ENCODE assay signal across 10 cellular contexts in the genomic region with DNA sequence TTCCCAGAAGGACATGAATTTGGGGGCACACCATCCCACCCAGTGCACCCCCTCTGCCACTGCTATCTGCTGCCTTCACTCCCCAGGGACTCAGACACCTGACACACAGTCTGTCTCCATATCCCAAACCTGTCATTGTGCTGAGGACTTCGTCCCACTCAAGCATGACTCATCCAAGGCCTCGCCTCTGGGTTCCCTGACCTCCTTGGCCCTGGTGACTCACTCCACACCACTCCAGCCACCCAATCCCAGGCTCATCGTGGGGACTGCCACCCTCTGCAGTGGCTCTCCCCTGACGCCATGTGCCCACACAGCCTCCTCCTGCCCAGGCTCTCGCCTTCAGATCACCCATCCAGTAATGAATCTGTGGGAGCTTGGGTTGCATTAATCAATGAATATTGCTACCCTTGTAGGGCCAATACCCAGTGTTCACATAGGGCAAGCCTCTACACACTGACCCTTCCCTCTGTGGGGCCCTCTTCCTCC. TPM values are rescaled to one million over a fixed set of nuclear protein-coding genes. Genes with fewer than 3 reads are reported as not detected.
DNase-seq lines count a peak whose midpoint lies in the region; ATAC-seq, FAIRE-seq and TF ChIP-seq lines count a peak whose summit lies in the region.
"Had no signal": no experiment of that assay in that cellular context is flagged by ENCODE, and none has a peak within 500 bp of the region (broad histone marks: within the 10 kb centered on the region; RNA-seq: fewer than 3 reads in every experiment).

No MANE protein-coding gene starts in this region.

- TF ChIP-seq POLR2A in K562 (conservative IDR thresholded peaks at IDR 0.05) (no peak), GM12892 (IDR thresholded peaks at IDR 0.05; ENCODE audit: low read depth, low read length) (no peak)

- TF ChIP-seq EP300 in K562 (IDR thresholded peaks at IDR 0.05; ENCODE audit: low read length): peak; percentile 71

- intact Hi-C loops in K562 (cut with micrococcal nuclease): no loop called here

- DNase-seq in DMS53 (lab: John Stamatoyannopoulos, UW) (peak; percentile 72), HTR-8/SVneo (ENCODE audit: insufficient read length, low spot score) (peak; percentile 69), K562 (ENCODE audit: extremely low read depth in 1 of 4, low spot score in 3 of 4) (peak; percentile 92 to 95 (median 93)), myocyte (ENCODE audit: low read depth) (peak; percentile 91), GM12892 (ENCODE audit: insufficient read length) (no peak), omental fat pad (ENCODE audit: low spot score) (no peak)
- DNase-seq: amygdala, RPMI8226 had no signal

- BruUV-seq in K562 (replicated peaks; lab: Mats Ljungman, UMichigan): no TSS peak

- H3K4me3 ChIP-seq in K562: no peak overlapping the region

- H2AFZ ChIP-seq in K562 (ENCODE audit: low read depth, low read length): peak overlapping the region; percentile 72

- H3K4me2 ChIP-seq in K562 (ENCODE audit: insufficient read depth, low read length): peak overlapping the region; percentile 48; the same call in 1 of the 2 replicates

- H4K20me1 ChIP-seq in K562 (replicated peaks; ENCODE audit: control insufficient read depth, insufficient read depth, low read length): no peaks in the 10 kb centered on the region

- peaks cover 12 to 22% of the 10 kb centered on the region in 2 experiments; a peak in 4 of 5 replicates for H3K27me3 ChIP-seq in K562 (ENCODE audit: control insufficient read depth in 2 of 2, insufficient read depth in 2 of 2, low read length in 2 of 2)

- 0 out of 4 replicates have a peak, but pooled peaks of 1 of the 2 experiments have one; percentile 13 for TF ChIP-seq RAD21 in K562 (CRISPR knock-in tag; conservative IDR thresholded peaks at IDR 0.05 in 1 of 2, IDR thresholded peaks at IDR 0.05 in 1 of 2)

- H3K36me3 ChIP-seq in K562 (ENCODE audit: control insufficient read depth, insufficient read depth, low read length): no peaks in the 10 kb centered on the region; the same call in 2 of the 3 replicates

- H3K27ac ChIP-seq in K562 (ENCODE audit: extremely low read depth, low read depth, low read length): peak overlapping the region; percentile 24; the same call in 2 of the 3 replicates

- CTCF ChIA-PET in K562 (lab: Yijun Ruan, JAX; ENCODE audit: low intra/inter-chr PET ratio): no interaction called here

- peaks cover 11% of the 10 kb centered on the region for H3K9me1 ChIP-seq in K562 (ENCODE audit: control insufficient read depth, insufficient read depth, low read length)

- H3K79me2 ChIP-seq in K562 (ENCODE audit: control insufficient read depth, insufficient read depth, low read length): peaks cover 2% of the 10 kb centered on the region; the same call in 1 of the 3 replicates

- POLR2A ChIA-PET in K562 (lab: Yijun Ruan, JAX): no interaction called here

- 12% methylated on average over 5 of the region's 5 CpGs for WGBS in K562 (ENCODE audit: insufficient coverage, low coverage, missing lambda C conversion rate)

- TF ChIP-seq CTCF in K562 (IDR thresholded peaks at IDR 0.05 in 2 of 3, conservative IDR thresholded peaks at IDR 0.05 in 1 of 3; ENCODE audit: insufficient read depth in 2 of 3, low read depth in 1 of 3, low read length in 3 of 3): peak in 1 of 3 experiments; percentile 1; a peak in 1 of 6 replicates
- no peak for TF ChIP-seq CTCF in omental fat pad (IDR thresholded peaks at IDR 0.05)

- no peaks in the 10 kb centered on the region for H3K9me3 ChIP-seq in K562 (replicated peaks; ENCODE audit: control insufficient read depth, insufficient read depth, low read depth, low read length)

- ATAC-seq in K562: peak; percentile 91
- no peak for ATAC-seq in GM21528 (IDR thresholded peaks at IDR 0.05; ENCODE audit: low FRiP score, unreplicated experiment)
- no peak for ATAC-seq in GM21367 (IDR thresholded peaks at IDR 0.05; ENCODE audit: unreplicated experiment)
- no peak for ATAC-seq in omental fat pad (ENCODE audit: low FRiP score)

- FAIRE-seq in HTR-8/SVneo (lab: Jason Lieb, UNC) (peak; percentile 9), K562 (lab: Jason Lieb, UNC) (peak; percentile 98), GM12892 (lab: Jason Lieb, UNC) (no peak)

- peak overlapping the region in 1 of 2 experiments; percentile 62; a peak in 2 of 4 replicates for H3K9ac ChIP-seq in K562 (ENCODE audit: insufficient read depth in 1 of 2, low read depth in 2 of 2, low read length in 2 of 2)

- in situ Hi-C loops in K562 (cut with MboI): loop anchor here (5.0 kb wide), 1 partner anchor 84 kb away; no protein-coding TSS in a partner anchor

- peaks cover 46 to 60% of the 10 kb centered on the region in 2 experiments for H3K4me1 ChIP-seq in K562 (replicated peaks in 1 of 2; ENCODE audit: control insufficient read depth in 2 of 2, insufficient read depth in 2 of 2, low read length in 2 of 2)

TF ChIP-seq in K562, 482 proteins besides CTCF, POLR2A, EP300 and RAD21 (continues in another document):
- no peak for TF ChIP-seq TBP (optimal IDR thresholded peaks at IDR 0.05; ENCODE audit: low read depth, low read length)
- TF ChIP-seq MAFF (IDR thresholded peaks at IDR 0.05; ENCODE audit: low read length): no peak
- no peak for TF ChIP-seq HDAC3 (IDR thresholded peaks at IDR 0.05; ENCODE audit: borderline replicate concordance, partially characterized antibody)
- TF ChIP-seq TAF15 (IDR thresholded peaks at IDR 0.05; ENCODE audit: low read depth, low read length): no peak
- TF ChIP-seq ZEB2 (IDR thresholded peaks at IDR 0.05): peak; percentile 76
- TF ChIP-seq NFYB (IDR thresholded peaks at IDR 0.05; ENCODE audit: extremely low read depth, insufficient read length): no peak
- TF ChIP-seq, protein P1, sequence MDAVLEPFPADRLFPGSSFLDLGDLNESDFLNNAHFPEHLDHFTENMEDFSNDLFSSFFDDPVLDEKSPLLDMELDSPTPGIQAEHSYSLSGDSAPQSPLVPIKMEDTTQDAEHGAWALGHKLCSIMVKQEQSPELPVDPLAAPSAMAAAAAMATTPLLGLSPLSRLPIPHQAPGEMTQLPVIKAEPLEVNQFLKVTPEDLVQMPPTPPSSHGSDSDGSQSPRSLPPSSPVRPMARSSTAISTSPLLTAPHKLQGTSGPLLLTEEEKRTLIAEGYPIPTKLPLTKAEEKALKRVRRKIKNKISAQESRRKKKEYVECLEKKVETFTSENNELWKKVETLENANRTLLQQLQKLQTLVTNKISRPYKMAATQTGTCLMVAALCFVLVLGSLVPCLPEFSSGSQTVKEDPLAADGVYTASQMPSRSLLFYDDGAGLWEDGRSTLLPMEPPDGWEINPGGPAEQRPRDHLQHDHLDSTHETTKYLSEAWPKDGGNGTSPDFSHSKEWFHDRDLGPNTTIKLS (IDR thresholded peaks at IDR 0.05; ENCODE audit: borderline replicate concordance, low read depth): no peak
- TF ChIP-seq CBX2 (IDR thresholded peaks at IDR 0.05; ENCODE audit: insufficient read depth, low read length, poor library complexity, severe bottlenecking): no peak
- TF ChIP-seq, protein P2, sequence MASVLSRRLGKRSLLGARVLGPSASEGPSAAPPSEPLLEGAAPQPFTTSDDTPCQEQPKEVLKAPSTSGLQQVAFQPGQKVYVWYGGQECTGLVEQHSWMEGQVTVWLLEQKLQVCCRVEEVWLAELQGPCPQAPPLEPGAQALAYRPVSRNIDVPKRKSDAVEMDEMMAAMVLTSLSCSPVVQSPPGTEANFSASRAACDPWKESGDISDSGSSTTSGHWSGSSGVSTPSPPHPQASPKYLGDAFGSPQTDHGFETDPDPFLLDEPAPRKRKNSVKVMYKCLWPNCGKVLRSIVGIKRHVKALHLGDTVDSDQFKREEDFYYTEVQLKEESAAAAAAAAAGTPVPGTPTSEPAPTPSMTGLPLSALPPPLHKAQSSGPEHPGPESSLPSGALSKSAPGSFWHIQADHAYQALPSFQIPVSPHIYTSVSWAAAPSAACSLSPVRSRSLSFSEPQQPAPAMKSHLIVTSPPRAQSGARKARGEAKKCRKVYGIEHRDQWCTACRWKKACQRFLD (CRISPR knock-in tag; IDR thresholded peaks at IDR 0.05): peak; percentile 88
- TF ChIP-seq ESRRB (CRISPR knock-in tag; IDR thresholded peaks at IDR 0.05; ENCODE audit: borderline replicate concordance): no peak
- TF ChIP-seq KLF16 (IDR thresholded peaks at IDR 0.05): no peak

RNA-seq across cellular contexts. Expression of a gene that starts 6.6 kb away (rescaled TPM):
- total RNA-seq in K562 (2011; cell fraction: chromatin; rRNA removed; ENCODE audit: low replicate concordance): 622 and 799 TPM in 2 replicates
- total RNA-seq in K562 (2011; cell fraction: nucleolus; rRNA removed): 847 and 892 TPM in 2 replicates
- total RNA-seq in K562 (2011; cell fraction: nucleoplasm; rRNA removed): 1,016 and 1,247 TPM in 2 replicates
- total RNA-seq in K562 (2014; rRNA removed): 294 and 361 TPM in 2 replicates
- total RNA-seq in K562 (2014; rRNA removed; fragmentation: Illumina TruSeq; extraction: Trizol): 236 and 238 TPM in 2 replicates
- 173 and 188 TPM in 2 replicates for total RNA-seq in K562 (2015; rRNA removed; fragmentation: Illumina TruSeq; extraction: Trizol)
- 254 and 296 TPM in 2 replicates for total RNA-seq in K562 (2021)
- 625 and 787 TPM in 2 replicates for polyA plus RNA-seq in K562 (2011; rRNA removed)
- polyA plus RNA-seq in K562 (2011; cell fraction: cytosol; rRNA removed): 709 and 1,098 TPM in 2 replicates
- 446 and 453 TPM in 2 replicates for polyA plus RNA-seq in K562 (2011; cell fraction: nucleus; rRNA removed)
- polyA plus RNA-seq in K562 (2012): 116 and 259 TPM in 2 replicates
- polyA plus RNA-seq in K562 (2014; fragmentation: Illumina TruSeq; extraction: Trizol): 188 and 224 TPM in 2 replicates
- polyA plus RNA-seq in K562 (2014; fragmentation: Nextera tagmentation; extraction: Ambion mirVana): 10 to 100 TPM; 57.1 to 69.2 TPM
- polyA plus RNA-seq in K562 (2014; rRNA removed): 250 and 268 TPM in 2 replicates
- polyA minus RNA-seq in K562 (2011; rRNA and poly(A)+ RNA removed): 551 and 619 TPM in 2 replicates
- polyA minus RNA-seq in K562 (2011; cell fraction: cytosol; rRNA and poly(A)+ RNA removed): 392 and 408 TPM in 2 replicates
- polyA minus RNA-seq in K562 (2011; cell fraction: nucleus; rRNA and poly(A)+ RNA removed): 329 and 473 TPM in 2 replicates
- 313 and 655 TPM in 2 replicates for total RNA-seq in myocyte
- polyA plus RNA-seq in myocyte (2012): 80.7 TPM
- 72.0 TPM for polyA plus RNA-seq in GM12892 (2012; ENCODE audit: missing spikeins)
- total RNA-seq in omental fat pad: 100 to 1,000 TPM in 2 of 4 donors, 10 to 100 TPM in 2; 85.6 to 244 (median 107) TPM

Comparison
In these comparisons a context has a peak if more than half of its experiments do, and no peak if none do; other contexts are left out.
1. DNase-seq: peak in DMS53 (single experiment), HTR-8/SVneo (single experiment), K562 (4 of 4) and myocyte (single experiment); none in GM12892 (single experiment) and omental fat pad (single experiment).